Comparison of ENCODE assay signal across 8 cellular contexts in the genomic region with DNA sequence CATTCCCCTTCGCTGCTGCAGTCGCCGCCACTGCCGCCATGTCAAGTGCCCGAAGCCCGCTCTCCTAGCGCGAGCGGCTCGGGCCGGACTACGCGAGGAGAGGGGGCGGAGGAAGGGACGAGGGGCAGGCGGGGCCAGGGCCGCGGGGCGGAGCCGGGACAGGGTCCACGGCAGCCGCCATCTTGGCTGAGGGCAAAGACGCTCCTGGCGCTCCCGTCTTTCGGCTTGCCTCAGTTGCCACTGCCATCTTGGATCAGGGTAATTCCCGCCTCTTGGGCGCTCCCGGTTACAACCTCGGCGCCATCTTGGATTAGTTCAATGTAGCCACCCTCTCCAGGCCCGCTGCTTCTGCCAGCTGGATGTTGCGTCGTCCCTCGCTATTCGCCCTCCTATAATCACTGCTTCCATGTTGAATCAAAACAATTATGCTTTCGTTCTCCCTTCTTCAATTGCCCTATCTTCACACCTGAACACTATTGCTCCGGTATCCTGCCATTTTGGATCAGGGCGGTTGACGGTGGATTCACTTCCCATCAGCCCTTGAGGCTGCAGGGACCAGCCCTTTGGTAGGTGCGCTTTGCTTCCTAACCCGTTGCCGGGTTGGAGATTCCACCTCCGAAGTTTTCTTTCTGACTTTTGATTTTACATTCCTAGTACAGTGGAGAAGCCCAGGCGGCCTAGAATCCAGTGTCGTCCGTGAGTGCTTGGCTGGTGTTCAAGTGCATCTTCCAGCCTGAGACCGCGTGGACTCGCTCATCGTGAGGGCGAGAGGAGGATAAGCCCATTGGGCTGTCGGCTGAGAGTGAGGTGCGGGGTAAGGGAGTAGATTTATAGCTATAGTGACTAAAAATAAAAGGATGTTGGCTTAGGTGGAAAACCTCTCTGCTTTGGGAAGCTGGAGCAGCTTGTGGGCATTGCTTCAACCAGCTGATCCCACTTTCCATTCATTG. TPM values are rescaled to one million over a fixed set of nuclear protein-coding genes. Genes with fewer than 3 reads are reported as not detected.
DNase-seq lines count a peak whose midpoint lies in the region; TF ChIP-seq lines count a peak whose summit lies in the region.

A gene with protein sequence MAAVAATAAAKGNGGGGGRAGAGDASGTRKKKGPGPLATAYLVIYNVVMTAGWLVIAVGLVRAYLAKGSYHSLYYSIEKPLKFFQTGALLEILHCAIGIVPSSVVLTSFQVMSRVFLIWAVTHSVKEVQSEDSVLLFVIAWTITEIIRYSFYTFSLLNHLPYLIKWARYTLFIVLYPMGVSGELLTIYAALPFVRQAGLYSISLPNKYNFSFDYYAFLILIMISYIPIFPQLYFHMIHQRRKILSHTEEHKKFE (minus strand): TSS at position 66 of the 950 bp plus-strand sequence. CDS start 26 bp downstream, at position 40.

- peak within 1 kb of the TSS; percentile 85 for H3K4me2 ChIP-seq in MM.1S (ENCODE audit: low read depth, low read length)
- peak within 1 kb of the TSS; percentile 59 for H3K4me2 ChIP-seq in neural cell (ENCODE audit: low read length)

- WGBS in stomach, 5 donors: 0 to 1% (median 1%) methylated on average over 38 to 54 of the region's 54 CpGs

- H2AFZ ChIP-seq in MM.1S (ENCODE audit: low read length) (peak within 1 kb of the TSS; percentile 97), neural cell (ENCODE audit: low read depth, low read length) (peak within 1 kb of the TSS; percentile 97)

- H3K79me2 ChIP-seq in MM.1S (ENCODE audit: low read length) (peaks cover 26% of the 10 kb centered on the region), neural cell (replicated peaks; ENCODE audit: insufficient read depth, low read length) (peaks cover 26% of the 10 kb centered on the region)

- H3F3A ChIP-seq in MM.1S (ENCODE audit: insufficient read depth, low read length): no peaks in the 10 kb centered on the region
- H3F3A ChIP-seq in neural cell (ENCODE audit: insufficient read depth, low read length, poor library complexity, severe bottlenecking): peaks cover 4% of the 10 kb centered on the region

- H3K36me3 ChIP-seq in ES-I3 (ENCODE audit: insufficient read depth, low read length) (no peaks in the 10 kb centered on the region; the same call in 1 of the 2 replicates), HAP-1 (replicated peaks) (peaks cover 15% of the 10 kb centered on the region), MM.1S (replicated peaks; ENCODE audit: insufficient read depth, low read length) (0 out of 2 replicates have a peak, but pooled peaks cover 3% of the 10 kb centered on the region), neural cell (ENCODE audit: insufficient read depth, low read length) (no peaks in the 10 kb centered on the region), stomach (peaks cover 10 to 18% (median 14%) of the 10 kb centered on the region in 4 donors)

- peak within 1 kb of the TSS; percentile 74 for H3K27ac ChIP-seq in MM.1S (ENCODE audit: low read length)
- peak within 1 kb of the TSS; percentile 100 for H3K27ac ChIP-seq in neural cell (ENCODE audit: low read length)
- H3K27ac ChIP-seq in stomach: peak within 1 kb of the TSS; percentile 88 to 95 (median 92)

- H4K20me1 ChIP-seq in MM.1S (ENCODE audit: insufficient read depth, low read length): no peaks in the 10 kb centered on the region
- H4K20me1 ChIP-seq in neural cell (ENCODE audit: insufficient read depth): no peaks in the 10 kb centered on the region

- in situ Hi-C loops in HAP-1 (cut with MboI; ENCODE audit: low sequenced_read_pairs): no loop called here

- TF ChIP-seq CTCF in MM.1S (IDR thresholded peaks at IDR 0.05; ENCODE audit: low read length) (no peak), fibroblast of villous mesenchyme (IDR thresholded peaks at IDR 0.05; ENCODE audit: insufficient read depth, low read depth, low read length) (no peak), neural cell (IDR thresholded peaks at IDR 0.05; ENCODE audit: poor library complexity, severe bottlenecking) (no peak), stomach (IDR thresholded peaks at IDR 0.05) (no peak)

- H3K27me3 ChIP-seq in HAP-1 (ENCODE audit: low read depth): no peaks in the 10 kb centered on the region
- no peaks in the 10 kb centered on the region for H3K27me3 ChIP-seq in MM.1S (replicated peaks; ENCODE audit: insufficient read depth, low read length)
- peaks cover 6% of the 10 kb centered on the region for H3K27me3 ChIP-seq in neural cell (ENCODE audit: insufficient read depth, low read depth, low read length)
- no peaks in the 10 kb centered on the region for H3K27me3 ChIP-seq in stomach

- TF ChIP-seq POLR2A in stomach (IDR thresholded peaks at IDR 0.05): peak in 2 of 4 donors; percentile 30 to 57

- no peak for TF ChIP-seq RAD21 in neural cell (conservative IDR thresholded peaks at IDR 0.05)

- intact Hi-C loops in stomach (cut with DNase I; ENCODE audit: low total_unique reads): no loop called here

- H3K9me2 ChIP-seq in MM.1S (replicated peaks; ENCODE audit: insufficient read depth, low read length) (no peaks in the 10 kb centered on the region), neural cell (ENCODE audit: insufficient read depth, low read length) (no peaks in the 10 kb centered on the region)

- H3K4me1 ChIP-seq in ES-I3 (ENCODE audit: insufficient read depth, low read length) (no peaks in the 10 kb centered on the region), HAP-1 (peaks cover 17% of the 10 kb centered on the region), MM.1S (ENCODE audit: low read length) (peaks cover 14% of the 10 kb centered on the region), stomach (peaks cover 6 to 35% (median 25%) of the 10 kb centered on the region in 4 donors)

- peak; percentile 93 to 97 for DNase-seq in HAP-1 (ENCODE audit: low spot score in 2 of 2)
- peak; percentile 94 for DNase-seq in MM.1S
- DNase-seq in SIG-M5 (lab: John Stamatoyannopoulos, UW): peak; percentile 84
- DNase-seq in activated gamma-delta T cell (lab: John Stamatoyannopoulos, UW): peak; percentile 86
- peak; percentile 96 for DNase-seq in fibroblast of villous mesenchyme (ENCODE audit: low read depth)
- DNase-seq in stomach: peak; percentile 97

- peaks cover 10% of the 10 kb centered on the region for H3K9me3 ChIP-seq in ES-I3 (ENCODE audit: control insufficient read depth, insufficient read depth, low read length)
- no peaks in the 10 kb centered on the region for H3K9me3 ChIP-seq in HAP-1
- no peaks in the 10 kb centered on the region for H3K9me3 ChIP-seq in MM.1S (replicated peaks; ENCODE audit: insufficient read depth, low read length)
- no peaks in the 10 kb centered on the region for H3K9me3 ChIP-seq in neural cell (ENCODE audit: low read length)
- peaks cover 0 to 3% (median 1%) of the 10 kb centered on the region in 4 donors for H3K9me3 ChIP-seq in stomach

- peak within 1 kb of the TSS; percentile 88 for H3K9ac ChIP-seq in ES-I3 (ENCODE audit: low read depth, low read length)
- peak within 1 kb of the TSS; percentile 74 for H3K9ac ChIP-seq in MM.1S (ENCODE audit: low read length)
- H3K9ac ChIP-seq in neural cell (ENCODE audit: low read length): peak within 1 kb of the TSS; percentile 92

- TF ChIP-seq EP300 in neural cell (conservative IDR thresholded peaks at IDR 0.05; ENCODE audit: poor library complexity, severe bottlenecking) (peak; percentile 53), stomach (IDR thresholded peaks at IDR 0.05) (no peak)

- H3K4me3 ChIP-seq in HAP-1 (peak within 1 kb of the TSS; percentile 75), MM.1S (ENCODE audit: low read length) (peak within 1 kb of the TSS; percentile 80), fibroblast of villous mesenchyme (ENCODE audit: low read depth, low read length) (peak within 1 kb of the TSS; percentile 90), neural cell (ENCODE audit: low read length) (peak within 1 kb of the TSS; percentile 87), stomach (peak within 1 kb of the TSS; percentile 88 to 96 (median 92))

TF ChIP-seq in neural cell, 6 proteins besides CTCF, POLR2A, EP300 and RAD21:
- TF ChIP-seq MXI1 (conservative IDR thresholded peaks at IDR 0.05; ENCODE audit: poor library complexity, severe bottlenecking) (peak; percentile 68), POLR2AphosphoS5 (IDR thresholded peaks at IDR 0.05) (peak; percentile 74), EZH2 (IDR thresholded peaks at IDR 0.05; ENCODE audit: borderline replicate concordance, insufficient read depth, low read length, poor library complexity, severe bottlenecking) (no peak), SMC3 (conservative IDR thresholded peaks at IDR 0.05; ENCODE audit: poor library complexity) (no peak), TAF1 (IDR thresholded peaks at IDR 0.05; ENCODE audit: low read depth) (peak; percentile 46)
- TF ChIP-seq, protein P1, sequence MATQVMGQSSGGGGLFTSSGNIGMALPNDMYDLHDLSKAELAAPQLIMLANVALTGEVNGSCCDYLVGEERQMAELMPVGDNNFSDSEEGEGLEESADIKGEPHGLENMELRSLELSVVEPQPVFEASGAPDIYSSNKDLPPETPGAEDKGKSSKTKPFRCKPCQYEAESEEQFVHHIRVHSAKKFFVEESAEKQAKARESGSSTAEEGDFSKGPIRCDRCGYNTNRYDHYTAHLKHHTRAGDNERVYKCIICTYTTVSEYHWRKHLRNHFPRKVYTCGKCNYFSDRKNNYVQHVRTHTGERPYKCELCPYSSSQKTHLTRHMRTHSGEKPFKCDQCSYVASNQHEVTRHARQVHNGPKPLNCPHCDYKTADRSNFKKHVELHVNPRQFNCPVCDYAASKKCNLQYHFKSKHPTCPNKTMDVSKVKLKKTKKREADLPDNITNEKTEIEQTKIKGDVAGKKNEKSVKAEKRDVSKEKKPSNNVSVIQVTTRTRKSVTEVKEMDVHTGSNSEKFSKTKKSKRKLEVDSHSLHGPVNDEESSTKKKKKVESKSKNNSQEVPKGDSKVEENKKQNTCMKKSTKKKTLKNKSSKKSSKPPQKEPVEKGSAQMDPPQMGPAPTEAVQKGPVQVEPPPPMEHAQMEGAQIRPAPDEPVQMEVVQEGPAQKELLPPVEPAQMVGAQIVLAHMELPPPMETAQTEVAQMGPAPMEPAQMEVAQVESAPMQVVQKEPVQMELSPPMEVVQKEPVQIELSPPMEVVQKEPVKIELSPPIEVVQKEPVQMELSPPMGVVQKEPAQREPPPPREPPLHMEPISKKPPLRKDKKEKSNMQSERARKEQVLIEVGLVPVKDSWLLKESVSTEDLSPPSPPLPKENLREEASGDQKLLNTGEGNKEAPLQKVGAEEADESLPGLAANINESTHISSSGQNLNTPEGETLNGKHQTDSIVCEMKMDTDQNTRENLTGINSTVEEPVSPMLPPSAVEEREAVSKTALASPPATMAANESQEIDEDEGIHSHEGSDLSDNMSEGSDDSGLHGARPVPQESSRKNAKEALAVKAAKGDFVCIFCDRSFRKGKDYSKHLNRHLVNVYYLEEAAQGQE (IDR thresholded peaks at IDR 0.05; ENCODE audit: borderline replicate concordance): peak; percentile 62

RNA-seq across cellular contexts. Expression of the gene that starts here (rescaled TPM):
- total RNA-seq in fibroblast of villous mesenchyme (19.3 and 51.8 TPM in 2 replicates), stomach (10 to 100 TPM in 4 of 5 donors, 1 to 10 TPM in 1; 6.7 to 36.0 (median 22.8) TPM)
- polyA plus RNA-seq in neural cell (28.0 and 28.4 TPM in 2 replicates), stomach (10 to 100 TPM in 1 of 3 donors, 1 to 10 TPM in 2; 5.3 to 10.1 (median 7.2) TPM)
- 35.8 and 39.4 TPM in 2 replicates for polyA minus RNA-seq in neural cell

Comparison
In these comparisons a context has a peak if more than half of its experiments do, and no peak if none do; other contexts are left out.
1. Peak in every context shown above with its lines: DNase-seq, H3K4me3 ChIP-seq and H3K27ac ChIP-seq.